24 cellular contexts compared by ENCODE assay signal in the genomic region with DNA sequence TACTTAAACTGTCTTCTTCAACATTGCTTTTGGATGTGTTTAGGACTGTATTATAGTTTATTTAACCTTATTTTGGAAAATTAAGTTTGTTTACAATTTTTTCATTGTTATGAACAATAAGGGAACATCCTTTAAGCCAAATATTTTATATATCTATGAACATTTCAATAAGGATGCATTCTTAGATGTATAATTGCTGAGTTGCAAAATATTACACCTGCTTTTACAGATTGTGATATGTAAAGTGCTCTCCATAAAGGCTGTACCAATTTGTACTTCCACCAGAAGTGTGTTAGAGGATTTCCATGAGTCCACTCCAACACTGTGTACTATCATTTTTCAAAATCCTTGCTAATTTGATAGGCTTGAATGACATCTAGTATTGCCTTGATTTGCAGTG. TPM values are rescaled to one million over a fixed set of nuclear protein-coding genes. Genes with fewer than 3 reads are reported as not detected.
"Had no signal": no experiment of that assay in that cellular context is flagged by ENCODE, and none has a peak within 500 bp of the region (broad histone marks: within the 10 kb centered on the region; RNA-seq: fewer than 3 reads in every experiment).

No MANE protein-coding gene starts in this region.

- DNase-seq: cortex of kidney; dorsolateral prefrontal cortex; effector CD8-positive, alpha-beta T cell; foreskin melanocyte; heart left ventricle; hippocampal formation; left colon; mesendoderm; naive B cell; psoas muscle; retina; spleen; stimulated activated naive B cell treated with anti-CD40 and anti-IgM and Interleukin-4, amounts not matched to agents 10 μg/mL and 1 μg/mL and 100 μg/mL, for 72 hours; trophoblast cell had no signal

- H3K36me3 Mint-ChIP-seq: naive B cell; stimulated activated naive B cell treated with anti-CD40 and anti-IgM and Interleukin-4, amounts not matched to agents 10 μg/mL and 1 μg/mL and 100 μg/mL, for 72 hours had no signal

- H3K4me3 ChIP-seq: dorsolateral prefrontal cortex, heart left ventricle, psoas muscle, spleen had no signal

- H3K27ac Mint-ChIP-seq: stimulated activated naive B cell treated with anti-CD40 and anti-IgM and Interleukin-4, amounts not matched to agents 10 μg/mL and 1 μg/mL and 100 μg/mL, for 72 hours had no signal

- H3K4me1 Mint-ChIP-seq: naive B cell had no signal

- H3K4me1 ChIP-seq: heart left ventricle, psoas muscle had no signal

- H3K27me3 Mint-ChIP-seq: stimulated activated naive B cell treated with anti-CD40 and anti-IgM and Interleukin-4, amounts not matched to agents 10 μg/mL and 1 μg/mL and 100 μg/mL, for 72 hours had no signal

- ATAC-seq: heart left ventricle, left colon, psoas muscle, sciatic nerve had no signal

- H3K9me3 ChIP-seq: heart left ventricle, neutrophil, psoas muscle, spleen had no signal

- H3K27ac ChIP-seq: dorsolateral prefrontal cortex, heart left ventricle, neutrophil, psoas muscle, spleen had no signal

- H3K4me3 Mint-ChIP-seq: naive B cell; stimulated activated naive B cell treated with anti-CD40 and anti-IgM and Interleukin-4, amounts not matched to agents 10 μg/mL and 1 μg/mL and 100 μg/mL, for 72 hours had no signal

RNA-seq across cellular contexts. Expression of a gene that starts 7.7 kb away (rescaled TPM):
- total RNA-seq: heart left ventricle, kidney epithelial cell, lung microvascular endothelial cell, osteoblast, psoas muscle, sciatic nerve, skeletal muscle tissue had no signal
- polyA plus RNA-seq: heart left ventricle, liver, neural cell, psoas muscle, urinary bladder had no signal

RNA-seq across cellular contexts. Expression of a gene that starts 39.2 kb away (rescaled TPM):
- total RNA-seq: heart left ventricle, kidney epithelial cell, left colon, liver, lung microvascular endothelial cell, osteoblast, psoas muscle, sciatic nerve, skeletal muscle tissue, spleen, urinary bladder had no signal
- polyA plus RNA-seq: esophagus, heart left ventricle, liver, neural cell, psoas muscle, spleen, urinary bladder had no signal
